8 cellular contexts compared by ENCODE assay signal in the genomic region with DNA sequence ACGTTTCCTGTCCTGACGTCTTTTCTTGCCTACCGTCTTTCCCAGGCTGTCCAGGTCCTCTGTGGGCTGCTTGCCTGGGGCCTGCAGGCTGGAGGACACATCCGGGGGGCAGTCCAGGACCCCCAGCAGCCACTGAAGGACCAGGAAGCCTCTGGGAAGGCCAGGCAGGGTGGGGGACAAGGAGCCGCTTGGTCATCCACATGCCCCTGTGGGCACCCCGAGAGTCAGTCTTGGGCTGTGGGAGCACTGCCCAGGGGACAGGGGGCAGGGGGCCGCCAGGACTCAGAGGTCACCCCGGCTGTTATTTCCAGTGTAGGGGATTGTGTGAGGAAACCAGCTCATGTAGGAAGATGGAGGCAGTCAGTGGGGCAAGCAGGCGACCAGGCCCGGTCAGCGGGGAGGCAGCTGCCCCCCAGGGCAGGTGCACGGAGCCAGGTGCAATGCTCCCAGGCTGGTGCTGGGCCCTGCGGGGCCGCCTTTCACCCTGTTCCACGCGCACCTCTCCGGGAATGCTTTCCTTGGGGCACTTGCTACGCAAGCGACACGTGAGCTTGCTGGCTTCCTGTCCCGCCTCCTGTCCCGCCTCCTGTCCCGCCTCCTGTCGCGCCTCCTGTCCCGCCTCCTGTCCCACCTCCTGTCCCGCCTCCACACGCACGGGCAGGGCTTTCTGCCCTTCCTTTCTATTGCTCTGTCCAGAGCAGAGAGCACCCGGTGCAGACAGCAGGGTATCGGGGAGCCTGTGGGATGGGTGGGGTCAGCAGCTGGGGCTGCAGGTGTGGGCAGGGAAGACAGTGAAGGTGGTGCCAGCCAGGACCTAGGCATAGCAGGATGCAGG. TPM values are rescaled to one million over a fixed set of nuclear protein-coding genes. Genes with fewer than 3 reads are reported as not detected.
DNase-seq lines count a peak whose midpoint lies in the region; ATAC-seq and TF ChIP-seq lines count a peak whose summit lies in the region.

No MANE protein-coding gene starts in this region.

- H3K27me3 Mint-ChIP-seq in natural killer cell (ENCODE audit: low read depth in 2 of 2): no peaks in the 10 kb centered on the region
- no peaks in the 10 kb centered on the region for H3K27me3 Mint-ChIP-seq in stimulated activated memory B cell treated with anti-CD40 and anti-IgM and Interleukin-4, amounts not matched to agents 10 μg/mL and 1 μg/mL and 100 μg/mL, for 72 hours

- intact Hi-C loops in natural killer cell (cut with micrococcal nuclease): loop anchor here (5.0 kb wide), 1 partner anchor 255 kb away; no protein-coding TSS in a partner anchor

- CTCF ChIA-PET in RWPE1 (lab: Yijun Ruan, JAX): interaction anchor here (0.5 kb wide), 1 partner anchor 227 kb away, joined by 3 read pairs; no protein-coding TSS in a partner anchor

- TF ChIP-seq CTCF in C4-2B (conservative IDR thresholded peaks at IDR 0.05): no peak
- no peak for TF ChIP-seq CTCF in RWPE1 (conservative IDR thresholded peaks at IDR 0.05; ENCODE audit: low read depth)
- TF ChIP-seq CTCF in natural killer cell (IDR thresholded peaks at IDR 0.05): no peak

- no peaks in the 10 kb centered on the region for H3K36me3 ChIP-seq in KOPT-K1 (ENCODE audit: insufficient read depth, low read length)

- H3K27ac Mint-ChIP-seq in natural killer cell: peak overlapping the region; percentile 67 to 89
- peak overlapping the region; percentile 84 for H3K27ac Mint-ChIP-seq in stimulated activated memory B cell treated with anti-CD40 and anti-IgM and Interleukin-4, amounts not matched to agents 10 μg/mL and 1 μg/mL and 100 μg/mL, for 72 hours

- H3K36me3 Mint-ChIP-seq in natural killer cell: no peaks in the 10 kb centered on the region
- H3K36me3 Mint-ChIP-seq in stimulated activated memory B cell treated with anti-CD40 and anti-IgM and Interleukin-4, amounts not matched to agents 10 μg/mL and 1 μg/mL and 100 μg/mL, for 72 hours: peaks cover 24% of the 10 kb centered on the region

- peak; percentile 88 for DNase-seq in RWPE1 (ENCODE audit: low spot score)
- DNase-seq in activated T-helper 9 cell treated with anti-CD3 and anti-CD28 coated beads, Interleukin-2, amount 50 U/mL, for 16 hours (ENCODE audit: low read depth): peak; percentile 75
- peak; percentile 82 for DNase-seq in fibroblast of peridontal ligament (ENCODE audit: extremely low read depth)
- peak; percentile 82 for DNase-seq in natural killer cell

- POLR2A ChIA-PET in RWPE1 (lab: Yijun Ruan, JAX; ENCODE audit: low non-redundant PET): interaction anchor here (0.6 to 0.9 kb wide), 4 partner anchors 9 to 660 kb away, joined by 3 read pairs; a partner anchor contains a TSS

- H3K9me3 ChIP-seq in KOPT-K1 (ENCODE audit: insufficient read depth, low read length, poor library complexity, severe bottlenecking): peaks cover 17% of the 10 kb centered on the region

- H3K4me1 Mint-ChIP-seq in natural killer cell: peaks cover 6 to 16% of the 10 kb centered on the region in 2 donors
- peaks cover 13% of the 10 kb centered on the region for H3K4me1 Mint-ChIP-seq in stimulated activated memory B cell treated with anti-CD40 and anti-IgM and Interleukin-4, amounts not matched to agents 10 μg/mL and 1 μg/mL and 100 μg/mL, for 72 hours

- H3K27ac ChIP-seq in C4-2B: peak overlapping the region; percentile 76
- H3K27ac ChIP-seq in KOPT-K1 (ENCODE audit: low read depth, low read length, poor library complexity, severe bottlenecking): peak overlapping the region; percentile 51
- H3K27ac ChIP-seq in RWPE1: peak overlapping the region; percentile 86

- H3K9me3 Mint-ChIP-seq in natural killer cell: no peaks in the 10 kb centered on the region
- peaks cover 13% of the 10 kb centered on the region for H3K9me3 Mint-ChIP-seq in stimulated activated memory B cell treated with anti-CD40 and anti-IgM and Interleukin-4, amounts not matched to agents 10 μg/mL and 1 μg/mL and 100 μg/mL, for 72 hours

- ATAC-seq in GM21360 (IDR thresholded peaks at IDR 0.05; ENCODE audit: unreplicated experiment) (peak; percentile 77), natural killer cell (peak; percentile 91 to 92 (median 92))
- peak; percentile 94 for ATAC-seq in stimulated activated memory B cell treated with anti-CD40 and anti-IgM and Interleukin-4, amounts not matched to agents 10 μg/mL and 1 μg/mL and 100 μg/mL, for 72 hours

- H3K4me3 Mint-ChIP-seq in natural killer cell: peak overlapping the region; percentile 80
- H3K4me3 Mint-ChIP-seq in stimulated activated memory B cell treated with anti-CD40 and anti-IgM and Interleukin-4, amounts not matched to agents 10 μg/mL and 1 μg/mL and 100 μg/mL, for 72 hours: peak overlapping the region; percentile 76

RNA-seq across cellular contexts. Expression of a gene that starts 39.5 kb away (rescaled TPM):
- total RNA-seq in natural killer cell: not detected

RNA-seq across cellular contexts. Expression of a gene that starts 47.0 kb away (rescaled TPM):
- total RNA-seq in natural killer cell: 10 to 100 TPM; 49.3 to 61.8 (median 54.8) TPM

Comparison
In these comparisons a context has a peak if more than half of its experiments do, and no peak if none do; other contexts are left out.
1. Peak in every context shown above with its lines: DNase-seq, ATAC-seq and H3K27ac ChIP-seq.